Comparison of ENCODE assay signal across 19 cellular contexts in the genomic region with DNA sequence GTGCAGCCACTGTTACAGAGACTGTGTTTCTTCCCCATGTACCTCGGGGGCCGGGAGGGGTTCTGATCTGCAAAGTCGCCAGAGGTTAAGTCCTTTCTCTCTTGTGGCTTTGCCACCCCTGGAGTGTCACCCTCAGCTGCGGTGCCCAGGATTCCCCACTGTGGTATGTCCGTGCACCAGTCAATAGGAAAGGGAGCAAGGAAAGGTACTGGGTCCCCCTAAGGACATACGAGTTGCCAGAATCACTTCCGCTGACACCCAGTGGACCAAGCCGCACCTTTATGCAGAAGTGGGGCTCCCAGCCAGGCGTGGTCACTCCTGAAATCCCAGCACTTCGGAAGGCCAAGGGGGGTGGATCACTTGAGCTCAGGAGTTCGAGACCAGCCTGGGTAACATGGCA. TPM values are rescaled to one million over a fixed set of nuclear protein-coding genes. Genes with fewer than 3 reads are reported as not detected.
DNase-seq lines count a peak whose midpoint lies in the region; TF ChIP-seq lines count a peak whose summit lies in the region.
"Had no signal": no experiment of that assay in that cellular context is flagged by ENCODE, and none has a peak within 500 bp of the region (broad histone marks: within the 10 kb centered on the region; RNA-seq: fewer than 3 reads in every experiment).

No MANE protein-coding gene starts in this region.

- CTCF ChIA-PET in RWPE1 (lab: Yijun Ruan, JAX): interaction anchor here (0.5 to 0.6 kb wide), 2 partner anchors 111 to 188 kb away, joined by 3 read pairs; no protein-coding TSS in a partner anchor
- CTCF ChIA-PET in PC-9 (lab: Charles Lee): no interaction called here

- H3K4me3 ChIP-seq in PC-9: no peak overlapping the region
- no peak overlapping the region for H3K4me3 ChIP-seq in ascending aorta
- H3K4me3 ChIP-seq: hepatocyte, K562, smooth muscle cell, thoracic aorta had no signal

- TF ChIP-seq CTCF in RWPE1 (conservative IDR thresholded peaks at IDR 0.05; ENCODE audit: low read depth) (no peak), glutamatergic neuron (IDR thresholded peaks at IDR 0.05; ENCODE audit: partially characterized antibody, unreplicated experiment) (no peak), PC-9 (conservative IDR thresholded peaks at IDR 0.05) (no peak), ascending aorta (IDR thresholded peaks at IDR 0.05) (no peak)

- POLR2A ChIA-PET in RWPE1 (lab: Yijun Ruan, JAX; ENCODE audit: low non-redundant PET) (interaction anchor here (0.5 kb wide), 1 partner anchor 70 kb away, joined by 3 read pairs; no protein-coding TSS in a partner anchor), PC-9 (lab: Charles Lee; ENCODE audit: unreplicated experiment) (no interaction called here)

- H3K36me3 ChIP-seq in PC-9 (ENCODE audit: low read depth): no peaks in the 10 kb centered on the region
- H3K36me3 ChIP-seq in ascending aorta: peaks cover 0 to 4% of the 10 kb centered on the region in 2 donors
- H3K36me3 ChIP-seq: thoracic aorta had no signal

- no peak for DNase-seq in activated naive CD8-positive, alpha-beta T cell treated with anti-CD3 and anti-CD28 coated beads for 36 hours
- DNase-seq in RWPE1 (ENCODE audit: low spot score): no peak
- DNase-seq in glutamatergic neuron: no peak
- peak; percentile 40 for DNase-seq in retina
- no peak for DNase-seq in foreskin melanocyte
- no peak for DNase-seq in PC-9
- DNase-seq in ascending aorta (ENCODE audit: low spot score in 2 of 2): no peak
- DNase-seq: activated gamma-delta T cell; central memory CD4-positive, alpha-beta T cell; GDM1; NCI-H748 treated with DMSO at 0.1 percent for 48 hours; stimulated activated CD4-positive, alpha-beta T cell treated with anti-CD3 and anti-CD28 coated beads, Interleukin-2, amount 100 ng/mL, for 48 hours; stimulated activated naive CD4-positive, alpha-beta T cell had no signal

- no peak overlapping the region for H3K27ac Mint-ChIP-seq in activated naive CD8-positive, alpha-beta T cell
- H3K27ac Mint-ChIP-seq in activated naive CD8-positive, alpha-beta T cell treated with anti-CD3 and anti-CD28 coated beads for 36 hours: no peak overlapping the region
- peak overlapping the region; percentile 100 for H3K27ac Mint-ChIP-seq in glutamatergic neuron (ENCODE audit: unreplicated experiment)

- H3K9me3 Mint-ChIP-seq in activated naive CD8-positive, alpha-beta T cell (ENCODE audit: low read depth): no peaks in the 10 kb centered on the region
- H3K9me3 Mint-ChIP-seq in activated naive CD8-positive, alpha-beta T cell treated with anti-CD3 and anti-CD28 coated beads for 36 hours: no peaks in the 10 kb centered on the region
- H3K9me3 Mint-ChIP-seq in glutamatergic neuron (ENCODE audit: unreplicated experiment): peaks cover 26% of the 10 kb centered on the region

- H3K4me2 ChIP-seq in PC-9: no peak overlapping the region
- H3K4me2 ChIP-seq: hepatocyte, smooth muscle cell had no signal

- peaks cover 28% of the 10 kb centered on the region for H3K4me1 Mint-ChIP-seq in activated naive CD8-positive, alpha-beta T cell (ENCODE audit: low read depth)
- H3K4me1 Mint-ChIP-seq in activated naive CD8-positive, alpha-beta T cell treated with anti-CD3 and anti-CD28 coated beads for 36 hours: peaks cover 26% of the 10 kb centered on the region
- peaks cover 27% of the 10 kb centered on the region for H3K4me1 Mint-ChIP-seq in glutamatergic neuron (ENCODE audit: low read depth, unreplicated experiment)

- H3K27me3 ChIP-seq in PC-9 (ENCODE audit: insufficient read depth, low read depth): no peaks in the 10 kb centered on the region
- no peaks in the 10 kb centered on the region for H3K27me3 ChIP-seq in ascending aorta
- H3K27me3 ChIP-seq: hepatocyte had no signal

- H3K9me3 ChIP-seq in PC-9 (ENCODE audit: insufficient read depth, low read depth) (no peaks in the 10 kb centered on the region), ascending aorta (no peaks in the 10 kb centered on the region)
- H3K9me3 ChIP-seq: thoracic aorta had no signal

- BruUV-seq in PC-9 (replicated peaks; lab: Mats Ljungman, UMichigan): no TSS peak

- H3K4me3 Mint-ChIP-seq in activated naive CD8-positive, alpha-beta T cell: peak overlapping the region; percentile 71
- H3K4me3 Mint-ChIP-seq in activated naive CD8-positive, alpha-beta T cell treated with anti-CD3 and anti-CD28 coated beads for 36 hours: no peak overlapping the region
- H3K4me3 Mint-ChIP-seq in glutamatergic neuron (ENCODE audit: unreplicated experiment): peak overlapping the region; percentile 100

- H3F3A ChIP-seq in PC-9 (ENCODE audit: insufficient read depth, low read depth): no peaks in the 10 kb centered on the region

- no peak overlapping the region for H2AFZ ChIP-seq in PC-9
- H2AFZ ChIP-seq: hepatocyte had no signal

- H3K4me1 ChIP-seq in PC-9 (replicated peaks; ENCODE audit: insufficient read depth) (no peaks in the 10 kb centered on the region), ascending aorta (peaks cover 3 to 7% of the 10 kb centered on the region in 2 donors)

- H3K9me2 ChIP-seq in PC-9 (ENCODE audit: insufficient read depth): no peaks in the 10 kb centered on the region

- intact Hi-C loops in PC-9 (cut with micrococcal nuclease; ENCODE audit: unreplicated experiment) (loop anchor here (5.0 kb wide), 1 partner anchor 44 kb away; a partner anchor contains a TSS), ascending aorta (cut with DNase I) (loop anchor here (5.0 kb wide), 3 partner anchors 66 to 266 kb away; a partner anchor contains a TSS)

- peak overlapping the region; percentile 83 for H3K27ac ChIP-seq in RWPE1
- no peak overlapping the region for H3K27ac ChIP-seq in PC-9
- H3K27ac ChIP-seq in ascending aorta: no peak overlapping the region
- H3K27ac ChIP-seq: foreskin keratinocyte, hepatocyte, thoracic aorta had no signal

- H3K79me2 ChIP-seq in PC-9 (ENCODE audit: low read depth): 0 out of 2 replicates have a peak, but pooled peaks cover 2% of the 10 kb centered on the region
- H3K79me2 ChIP-seq: hepatocyte had no signal

- no peaks in the 10 kb centered on the region for H3K36me3 Mint-ChIP-seq in activated naive CD8-positive, alpha-beta T cell
- H3K36me3 Mint-ChIP-seq in activated naive CD8-positive, alpha-beta T cell treated with anti-CD3 and anti-CD28 coated beads for 36 hours: peaks cover 2% of the 10 kb centered on the region
- H3K36me3 Mint-ChIP-seq in glutamatergic neuron (ENCODE audit: unreplicated experiment): no peaks in the 10 kb centered on the region

- H4K20me1 ChIP-seq in PC-9 (ENCODE audit: insufficient read depth): no peaks in the 10 kb centered on the region

- no peaks in the 10 kb centered on the region for H3K27me3 Mint-ChIP-seq in activated naive CD8-positive, alpha-beta T cell
- no peaks in the 10 kb centered on the region for H3K27me3 Mint-ChIP-seq in activated naive CD8-positive, alpha-beta T cell treated with anti-CD3 and anti-CD28 coated beads for 36 hours
- H3K27me3 Mint-ChIP-seq in glutamatergic neuron (ENCODE audit: unreplicated experiment): peaks cover 16% of the 10 kb centered on the region

RNA-seq across cellular contexts. Expression of a gene that starts 2.3 kb away (rescaled TPM):
- 10 to 100 TPM; 39.3 to 43.9 TPM for total RNA-seq in activated naive CD8-positive, alpha-beta T cell treated with anti-CD3 and anti-CD28 coated beads for 36 hours
- total RNA-seq in glutamatergic neuron (ENCODE audit: unreplicated experiment) (384 TPM), PC-9 (2021) (86.9 and 126 TPM in 2 replicates), ascending aorta (91.6 TPM)

RNA-seq across cellular contexts. Expression of a gene that starts 43.2 kb away (rescaled TPM):
- total RNA-seq in activated naive CD8-positive, alpha-beta T cell treated with anti-CD3 and anti-CD28 coated beads for 36 hours: 100 to 1,000 TPM; 192 to 197 TPM
- 110 TPM for total RNA-seq in glutamatergic neuron (ENCODE audit: unreplicated experiment)
- 114 and 125 TPM in 2 replicates for total RNA-seq in PC-9 (2021)
- total RNA-seq in ascending aorta: 78.9 TPM
